22 cellular contexts compared by ENCODE assay signal in genomic region chr3:160159346-160159745, GRCh38.
"Had no signal": no experiment of that assay in that cellular context is flagged by ENCODE, and none has a peak within 500 bp of the region (broad histone marks: within the 10 kb centered on the region; RNA-seq: fewer than 3 reads in every experiment).

No MANE protein-coding gene starts in this region.

- H3K4me3 ChIP-seq: MG63, SJSA1 had no signal

- H3K9me3 ChIP-seq: MG63, SJSA1, SK-N-SH had no signal

- H3K4me1 ChIP-seq: SJSA1 had no signal

- ATAC-seq: HepG2 had no signal

- H3K27me3 ChIP-seq: MG63, SJSA1 had no signal

- H3K9ac ChIP-seq: SK-N-SH had no signal

- H3K27ac ChIP-seq: SJSA1 had no signal

- H3K4me2 ChIP-seq: SK-N-SH had no signal

- DNase-seq: IMR-90, Karpas-422, KG1, MG63, NCI-H1092, NCI-H1105 treated with DMSO at 0.1 percent for 48 hours, NCI-H1417 treated with DMSO at 0.1 percent for 48 hours, NCI-H146, NCI-H1694 treated with DMSO at 0.1 percent for 48 hours, NCI-H1930, NCI-H2081, NCI-H2107, NCI-H2227 treated with DMSO at 0.1 percent for 48 hours, NCI-H524, NCI-H526 treated with DMSO at 0.1 percent for 48 hours, NCI-H774, Right ventricle myocardium superior, RPMI8226, SIG-M5, SK-N-SH had no signal

- H3K36me3 ChIP-seq: MG63, SJSA1 had no signal
